ENCODE assay signal across 26 cellular contexts in genomic region chr18:55974521-55974920, GRCh38.
"Had no signal": no experiment of that assay in that cellular context is flagged by ENCODE, and none has a peak within 500 bp of the region (broad histone marks: within the 10 kb centered on the region; RNA-seq: fewer than 3 reads in every experiment).

No MANE protein-coding gene starts in this region.

- H3K4me2 ChIP-seq: hepatocyte had no signal

- H3K4me1 Mint-ChIP-seq: mesothelial cell of epicardium, naive B cell had no signal

- H2AFZ ChIP-seq: hepatocyte had no signal

- H3K4me3 ChIP-seq: colonic mucosa, gastroesophageal sphincter, heart left ventricle, hepatocyte, left lung, lower lobe of right lung, mucosa of descending colon had no signal

- H3K79me2 ChIP-seq: hepatocyte had no signal

- H3K36me3 Mint-ChIP-seq: immature natural killer cell had no signal

- H3K27ac Mint-ChIP-seq: dendritic cell treated with granulocyte-macrophage colony-stimulating factor and Interleukin-4, amounts not matched to agents 40 ng/mL and 50 ng/mL, for 4 days; effector memory CD8-positive, alpha-beta T cell; endodermal cell; immature natural killer cell; mesothelial cell of epicardium had no signal

- H3K4me1 ChIP-seq: colonic mucosa, foreskin keratinocyte, gastroesophageal sphincter, heart left ventricle, left lung, lower lobe of right lung had no signal

- H3K27ac ChIP-seq: colonic mucosa, epithelial cell of prostate, foreskin keratinocyte, gastroesophageal sphincter, heart left ventricle, hepatocyte, left lung, lower lobe of right lung had no signal

- H3K27me3 ChIP-seq: colonic mucosa, foreskin keratinocyte, gastroesophageal sphincter, heart left ventricle, hepatocyte, left lung had no signal

- H3K27me3 Mint-ChIP-seq: dendritic cell treated with granulocyte-macrophage colony-stimulating factor and Interleukin-4, amounts not matched to agents 40 ng/mL and 50 ng/mL, for 4 days; effector memory CD8-positive, alpha-beta T cell; naive B cell had no signal

- H3K4me3 Mint-ChIP-seq: dendritic cell treated with granulocyte-macrophage colony-stimulating factor and Interleukin-4, amounts not matched to agents 40 ng/mL and 50 ng/mL, for 4 days; effector memory CD8-positive, alpha-beta T cell; endodermal cell; immature natural killer cell; mesothelial cell of epicardium; naive B cell had no signal

- H3K36me3 ChIP-seq: colonic mucosa, gastroesophageal sphincter, heart left ventricle, left lung, lower lobe of right lung had no signal

- DNase-seq: colonic mucosa; cortex of kidney; effector CD8-positive, alpha-beta T cell; effector memory CD8-positive, alpha-beta T cell; endodermal cell; erythroblast; foreskin keratinocyte; heart left ventricle; hypothalamus; immature natural killer cell; islet precursor cell; kidney; kidney glomerular epithelial cell; left colon; left lung; left ventricle myocardium superior; lower lobe of right lung; mesenchymal stem cell; mucosa of descending colon; naive B cell had no signal

- ATAC-seq: effector memory CD8-positive, alpha-beta T cell; esophagus mucosa; foreskin keratinocyte; gastroesophageal sphincter; heart left ventricle; left colon; left lung; left ventricle myocardium superior; lower lobe of right lung; mucosa of descending colon had no signal
